Comparison of ENCODE assay signal across 23 cellular contexts in genomic region chr11:75073459-75074190, GRCh38. TPM values are rescaled to one million over a fixed set of nuclear protein-coding genes. Genes with fewer than 3 reads are reported as not detected.
A peak's percentile ranks its signal among the peaks of the same experiment; 100 is the strongest.
DNase-seq lines count a peak whose midpoint lies in the region; ATAC-seq and TF ChIP-seq lines count a peak whose summit lies in the region.
"Had no signal": no experiment of that assay in that cellular context is flagged by ENCODE, and none has a peak within 500 bp of the region (broad histone marks: within the 10 kb centered on the region; RNA-seq: fewer than 3 reads in every experiment).

No MANE protein-coding gene starts in this region.

- H3K4me1 ChIP-seq in ascending aorta (no peaks in the 10 kb centered on the region), suprapubic skin (no peaks in the 10 kb centered on the region)
- H3K4me1 ChIP-seq: SJSA1, tibial artery had no signal

- no peak for TF ChIP-seq POLR2A in suprapubic skin (IDR thresholded peaks at IDR 0.05)

- TF ChIP-seq CTCF in AG04450 (IDR thresholded peaks at IDR 0.05; ENCODE audit: low read depth, low read length) (peak; percentile 25; the same call in 1 of the 2 replicates), GM12865 (IDR thresholded peaks at IDR 0.05; ENCODE audit: insufficient read depth, low read depth, low read length, missing control alignments) (peak; percentile 13), epithelial cell of esophagus (IDR thresholded peaks at IDR 0.05; ENCODE audit: insufficient read depth, low read depth, low read length, missing control alignments) (no peak), ascending aorta (IDR thresholded peaks at IDR 0.05) (no peak), suprapubic skin (IDR thresholded peaks at IDR 0.05) (no peak)

- CTCF ChIA-PET in AG04450 (lab: Charles Lee), result no interaction called here

- H3K27me3 ChIP-seq in AG04450 (ENCODE audit: control insufficient read depth, insufficient read depth, low read length) (peaks cover 29% of the 10 kb centered on the region), ascending aorta (no peaks in the 10 kb centered on the region), suprapubic skin (peaks cover 9% of the 10 kb centered on the region)
- H3K27me3 ChIP-seq: SJSA1 had no signal

- H3K4me3 ChIP-seq in AG04450 (ENCODE audit: low read depth, low read length), result no peak overlapping the region
- H3K4me3 ChIP-seq in GM12865 (ENCODE audit: low read depth, low read length), result no peak overlapping the region
- no peak overlapping the region for H3K4me3 ChIP-seq in epithelial cell of esophagus (ENCODE audit: low read length)
- no peak overlapping the region for H3K4me3 ChIP-seq in ascending aorta
- no peak overlapping the region for H3K4me3 ChIP-seq in suprapubic skin
- H3K4me3 ChIP-seq: coronary artery, SJSA1, tibial artery had no signal

- POLR2A ChIA-PET in AG04450 (lab: Yijun Ruan, JAX), result no interaction called here

- H3K36me3 ChIP-seq in ascending aorta (no peaks in the 10 kb centered on the region), suprapubic skin (no peaks in the 10 kb centered on the region)
- H3K36me3 ChIP-seq: SJSA1, tibial artery had no signal

- H3K27ac ChIP-seq in AG04450 (ENCODE audit: low read depth, low read length) (no peak overlapping the region), ascending aorta (no peak overlapping the region), suprapubic skin (no peak overlapping the region)
- H3K27ac ChIP-seq: coronary artery, KMS-11, SJSA1, tibial artery had no signal

- no peak for TF ChIP-seq EP300 in suprapubic skin (IDR thresholded peaks at IDR 0.05)

- H3K9me3 ChIP-seq in AG04450 (ENCODE audit: control insufficient read depth, insufficient read depth, low read length) (no peaks in the 10 kb centered on the region), ascending aorta (no peaks in the 10 kb centered on the region), suprapubic skin (no peaks in the 10 kb centered on the region)
- H3K9me3 ChIP-seq: SJSA1, tibial artery had no signal

- no peak for ATAC-seq in HG03139 (IDR thresholded peaks at IDR 0.05; ENCODE audit: unreplicated experiment)
- ATAC-seq: naive thymus-derived CD4-positive, alpha-beta T cell; Panc1; sciatic nerve had no signal

- intact Hi-C loops in ascending aorta (cut with DNase I), result no loop called here

- no peak for DNase-seq in AG04450 (ENCODE audit: low read depth, low spot score)
- no peak for DNase-seq in GM12865 (ENCODE audit: low read depth)
- peak; percentile 22 for DNase-seq in NCI-H69 (lab: John Stamatoyannopoulos, UW)
- peak; percentile 24 for DNase-seq in epithelial cell of esophagus (ENCODE audit: low read depth)
- DNase-seq in ascending aorta (ENCODE audit: low spot score in 2 of 2), result no peak
- DNase-seq in suprapubic skin (ENCODE audit: low spot score in 2 of 2), result no peak
- DNase-seq in stimulated activated CD4-positive, alpha-beta T cell treated with anti-CD3 and anti-CD28 coated beads, Interleukin-4, amount 100 ng/mL, for 4 hours, result no peak
- DNase-seq: activated CD4-positive, alpha-beta memory T cell treated with anti-CD3 and anti-CD28 coated beads, Interleukin-2, amount 10 ng/mL, durations not matched to agents 7 days and 5 days; activated naive CD4-positive, alpha-beta T cell treated with anti-CD3 and anti-CD28 coated beads, Interleukin-2, amount 10 ng/mL, durations not matched to agents 7 days and 5 days; aorta; islet precursor cell; naive thymus-derived CD4-positive, alpha-beta T cell; NCI-H526 treated with DMSO at 0.1 percent for 48 hours; stimulated activated naive CD4-positive, alpha-beta T cell; T-helper 2 cell; tibial artery had no signal

- WGBS in suprapubic skin, result 59% methylated on average over 3 of the region's 3 CpGs

RNA-seq across cellular contexts. Expression of gene OR2AT4, which starts 23.1 kb away (rescaled TPM):
- polyA plus RNA-seq in AG04450 (2011; rRNA removed), result not detected in 2 replicates
- polyA minus RNA-seq in AG04450 (2011; rRNA and poly(A)+ RNA removed), result not detected in 2 replicates
- not detected for total RNA-seq in ascending aorta
- not detected for total RNA-seq in suprapubic skin
- total RNA-seq: activated CD4-positive, alpha-beta memory T cell treated with anti-CD3 and anti-CD28 coated beads, Interleukin-2, amount 10 ng/mL, durations not matched to agents 7 days and 5 days; aorta; naive thymus-derived CD4-positive, alpha-beta T cell; osteocyte; SJSA1 had no signal
- polyA plus RNA-seq: naive thymus-derived CD4-positive, alpha-beta T cell had no signal

Comparison
In these comparisons a context has a peak if more than half of its experiments do, and no peak if none do; other contexts are left out.
1. DNase-seq: peak in NCI-H69 (single experiment) and epithelial cell of esophagus (single experiment); none in AG04450 (single experiment), GM12865 (single experiment), ascending aorta (0 of 2), suprapubic skin (0 of 2) and stimulated activated CD4-positive, alpha-beta T cell treated with anti-CD3 and anti-CD28 coated beads, Interleukin-4, amount 100 ng/mL, for 4 hours (0 of 2).
2. CTCF ChIP-seq: peak in AG04450 (single experiment) and GM12865 (single experiment); none in epithelial cell of esophagus (single experiment), ascending aorta (0 of 3) and suprapubic skin (0 of 2).